8 cellular contexts compared by ENCODE assay signal in the genomic region with DNA sequence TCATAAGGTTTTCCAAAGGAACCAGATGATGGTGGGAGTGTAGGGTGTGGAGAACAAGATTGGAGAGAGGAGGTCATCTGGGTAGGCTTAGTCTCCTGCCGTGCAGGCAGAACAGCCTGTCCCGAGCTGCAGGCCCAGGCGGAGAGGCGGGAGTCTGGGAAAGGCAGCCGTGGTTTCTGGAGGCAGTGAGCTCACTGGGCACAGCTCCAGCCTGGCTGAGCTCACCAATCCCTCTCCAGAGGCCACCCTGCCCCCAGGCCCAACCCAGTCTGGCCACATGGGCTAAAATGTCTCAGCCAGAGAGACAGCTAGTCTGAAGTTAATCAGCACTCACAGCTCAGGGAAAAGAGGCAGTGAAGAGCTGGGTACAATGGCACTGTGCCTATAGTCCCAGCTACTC. TPM values are rescaled to one million over a fixed set of nuclear protein-coding genes. Genes with fewer than 3 reads are reported as not detected.
DNase-seq lines count a peak whose midpoint lies in the region; ATAC-seq, FAIRE-seq and TF ChIP-seq lines count a peak whose summit lies in the region.

No MANE protein-coding gene starts in this region.

- POLR2A ChIA-PET in CD4-positive, alpha-beta T cell (lab: Charles Lee) = no interaction called here

- peak overlapping the region; percentile 62 for H3K27ac ChIP-seq in brain microvascular endothelial cell
- peak overlapping the region; percentile 68 for H3K27ac ChIP-seq in keratinocyte (ENCODE audit: control insufficient read depth, insufficient read depth, low read length)
- peak overlapping the region; percentile 98 for H3K27ac ChIP-seq in stomach smooth muscle (ENCODE audit: low read length)
- no peak overlapping the region for H3K27ac ChIP-seq in CD4-positive, alpha-beta T cell (ENCODE audit: low read depth, low read length)

- CTCF ChIA-PET in CD4-positive, alpha-beta T cell (lab: Charles Lee) = no interaction called here

- peaks cover 2% of the 10 kb centered on the region for H3K9me1 ChIP-seq in keratinocyte (ENCODE audit: control insufficient read depth, extremely low read depth, insufficient read depth, low read length)

- H3K27ac Mint-ChIP-seq in CD4-positive, alpha-beta T cell = no peak overlapping the region

- H3K4me1 Mint-ChIP-seq in CD4-positive, alpha-beta T cell (ENCODE audit: low read depth) = no peaks in the 10 kb centered on the region

- H3K4me1 ChIP-seq in keratinocyte (ENCODE audit: control insufficient read depth, extremely low read depth, insufficient read depth, low read length) = peaks cover 19% of the 10 kb centered on the region
- H3K4me1 ChIP-seq in stomach smooth muscle (ENCODE audit: control insufficient read depth, insufficient read depth, low read length) = peaks cover 27% of the 10 kb centered on the region

- in situ Hi-C loops in brain microvascular endothelial cell (cut with HindIII; ENCODE audit: low pct_ligation_motif_present, low sequenced_read_pairs) = no loop called here

- no peaks in the 10 kb centered on the region for H3K9me3 Mint-ChIP-seq in CD4-positive, alpha-beta T cell

- dilution Hi-C loops in keratinocyte (cut with MboI; ENCODE audit: extremely low pct_ligation_motif_present, low sequenced_read_pairs) = no loop called here

- DNase-seq in HK-2 (ENCODE audit: unreplicated experiment) = peak; percentile 89
- DNase-seq in brain microvascular endothelial cell = peak; percentile 98
- DNase-seq in keratinocyte (ENCODE audit: low read depth, low spot score) = peak; percentile 73
- no peak for DNase-seq in OCI-M2 (lab: John Stamatoyannopoulos, UW; ENCODE audit: unreplicated experiment)
- DNase-seq in CD4-positive, alpha-beta T cell = no peak
- DNase-seq in NCI-H1105 treated with DMSO at 0.1 percent for 48 hours (lab: John Stamatoyannopoulos, UW) = no peak
- no peak for DNase-seq in NCI-H510A treated with DMSO at 0.1 percent for 48 hours (lab: John Stamatoyannopoulos, UW)

- peak overlapping the region; percentile 74 for H3K4me2 ChIP-seq in keratinocyte (ENCODE audit: control insufficient read depth, extremely low read depth, insufficient read depth, low read depth, low read length)

- no peak overlapping the region for H3K4me3 ChIP-seq in brain microvascular endothelial cell (ENCODE audit: low read depth, low read length)
- no peak overlapping the region for H3K4me3 ChIP-seq in keratinocyte (ENCODE audit: control insufficient read depth in 2 of 3, extremely low read depth in 1 of 3, insufficient read depth in 2 of 3, low read depth in 1 of 3, low read length in 3 of 3)
- H3K4me3 ChIP-seq in stomach smooth muscle (ENCODE audit: low read length in 2 of 2) = peak overlapping the region in 1 of 2 donors; percentile 57

- ATAC-seq in CD4-positive, alpha-beta T cell (ENCODE audit: poor library complexity) = no peak

- no peaks in the 10 kb centered on the region for H4K20me1 ChIP-seq in keratinocyte (ENCODE audit: control insufficient read depth, extremely low read depth, insufficient read depth, low read length)

- H3K27me3 Mint-ChIP-seq in CD4-positive, alpha-beta T cell = no peaks in the 10 kb centered on the region

- H3K4me3 Mint-ChIP-seq in CD4-positive, alpha-beta T cell = no peak overlapping the region

- H3K27me3 ChIP-seq in brain microvascular endothelial cell (replicated peaks) = no peaks in the 10 kb centered on the region
- H3K27me3 ChIP-seq in keratinocyte (ENCODE audit: control insufficient read depth, extremely low read depth, insufficient read depth, low read length) = no peaks in the 10 kb centered on the region
- no peaks in the 10 kb centered on the region for H3K27me3 ChIP-seq in stomach smooth muscle (ENCODE audit: control insufficient read depth in 1 of 2, insufficient read depth in 2 of 2, low read length in 2 of 2)
- H3K27me3 ChIP-seq in CD4-positive, alpha-beta T cell (ENCODE audit: control insufficient read depth, insufficient read depth, low read length) = no peaks in the 10 kb centered on the region

- TF ChIP-seq CTCF in brain microvascular endothelial cell (IDR thresholded peaks at IDR 0.05; ENCODE audit: low read depth, low read length, missing control alignments) (no peak), keratinocyte (optimal IDR thresholded peaks at IDR 0.05 in 1 of 3, IDR thresholded peaks at IDR 0.05 in 1 of 3, conservative IDR thresholded peaks at IDR 0.05 in 1 of 3; ENCODE audit: extremely low read depth in 1 of 3, insufficient read depth in 2 of 3, low read length in 3 of 3) (no peak)
- TF ChIP-seq CTCF in CD4-positive, alpha-beta T cell (IDR thresholded peaks at IDR 0.05) = no peak

- FAIRE-seq in keratinocyte (lab: Jason Lieb, UNC) = peak; percentile 96

- intact Hi-C loops in CD4-positive, alpha-beta T cell (cut with DNase I, micrococcal nuclease) = no loop called here

- no peaks in the 10 kb centered on the region for H3K9me3 ChIP-seq in keratinocyte (ENCODE audit: control insufficient read depth, low read depth, low read length)
- no peaks in the 10 kb centered on the region for H3K9me3 ChIP-seq in stomach smooth muscle (ENCODE audit: control insufficient read depth in 2 of 2, low read length in 2 of 2)
- no peaks in the 10 kb centered on the region for H3K9me3 ChIP-seq in CD4-positive, alpha-beta T cell (ENCODE audit: control insufficient read depth, low read length)

- peaks cover 17% of the 10 kb centered on the region for H3K79me2 ChIP-seq in keratinocyte (ENCODE audit: control insufficient read depth, insufficient read depth, low read length)

- no peaks in the 10 kb centered on the region for H3K36me3 Mint-ChIP-seq in CD4-positive, alpha-beta T cell (ENCODE audit: low read depth)

- H3K36me3 ChIP-seq in brain microvascular endothelial cell (replicated peaks) (peaks cover 50% of the 10 kb centered on the region), keratinocyte (ENCODE audit: control insufficient read depth in 2 of 2, extremely low read depth in 1 of 2, insufficient read depth in 2 of 2, low read length in 2 of 2) (peaks cover 31 to 46% of the 10 kb centered on the region in 2 experiments), stomach smooth muscle (ENCODE audit: control insufficient read depth in 2 of 2, insufficient read depth in 2 of 2, low read length in 2 of 2) (peaks cover 40 to 41% of the 10 kb centered on the region in 2 donors)

- peak overlapping the region; percentile 46 for H2AFZ ChIP-seq in keratinocyte (ENCODE audit: control insufficient read depth, low read length)

- H3K9ac ChIP-seq in keratinocyte (ENCODE audit: control insufficient read depth, extremely low read depth, insufficient read depth, low read length) = peak overlapping the region; percentile 61
- peak overlapping the region; percentile 53 to 75 for H3K9ac ChIP-seq in stomach smooth muscle (ENCODE audit: low read length in 2 of 2)

RNA-seq across cellular contexts. Expression of gene P4HA2, which starts 12.3 kb away (rescaled TPM):
- polyA plus RNA-seq in keratinocyte = 93.6 to 158 TPM (median 112 TPM) in 3 replicates
- 34.6 TPM for polyA plus RNA-seq in keratinocyte (2011; ENCODE audit: low read depth)
- polyA plus RNA-seq in keratinocyte (2011; cell fraction: cytosol; rRNA removed) = 55.1 and 60.5 TPM in 2 replicates
- polyA plus RNA-seq in keratinocyte (2011; cell fraction: nucleus; rRNA removed) = 276 and 293 TPM in 2 replicates
- 64.5 and 83.7 TPM in 2 replicates for polyA plus RNA-seq in keratinocyte (2012; ENCODE audit: low replicate concordance)
- polyA minus RNA-seq in keratinocyte = 128 to 202 TPM (median 140 TPM) in 3 replicates
- 61.6 TPM for polyA minus RNA-seq in keratinocyte (2011; cell fraction: cytosol; rRNA and poly(A)+ RNA removed)
- polyA minus RNA-seq in keratinocyte (2011; cell fraction: nucleus; rRNA and poly(A)+ RNA removed) = 165 and 259 TPM in 2 replicates
- total RNA-seq in CD4-positive, alpha-beta T cell = not detected

RNA-seq across cellular contexts. Expression of gene PDLIM4, which starts 42.2 kb away (rescaled TPM):
- 38.3 to 81.8 TPM (median 79.3 TPM) in 3 replicates for polyA plus RNA-seq in keratinocyte
- 25.2 TPM for polyA plus RNA-seq in keratinocyte (2011; ENCODE audit: low read depth)
- polyA plus RNA-seq in keratinocyte (2011; cell fraction: cytosol; rRNA removed) = 78.0 and 173 TPM in 2 replicates
- 81.9 and 115 TPM in 2 replicates for polyA plus RNA-seq in keratinocyte (2011; cell fraction: nucleus; rRNA removed)
- 50.9 and 113 TPM in 2 replicates for polyA plus RNA-seq in keratinocyte (2012; ENCODE audit: low replicate concordance)
- polyA minus RNA-seq in keratinocyte = 44.2 to 86.3 TPM (median 59.6 TPM) in 3 replicates
- 134 TPM for polyA minus RNA-seq in keratinocyte (2011; cell fraction: cytosol; rRNA and poly(A)+ RNA removed)
- polyA minus RNA-seq in keratinocyte (2011; cell fraction: nucleus; rRNA and poly(A)+ RNA removed) = 36.9 and 40.3 TPM in 2 replicates
- total RNA-seq in CD4-positive, alpha-beta T cell = not detected

Comparison
In these comparisons a context has a peak if more than half of its experiments do, and no peak if none do; other contexts are left out.
1. DNase-seq: peak in HK-2 (single experiment), brain microvascular endothelial cell (single experiment) and keratinocyte (single experiment); none in OCI-M2 (single experiment), CD4-positive, alpha-beta T cell (0 of 10), NCI-H1105 treated with DMSO at 0.1 percent for 48 hours (single experiment) and NCI-H510A treated with DMSO at 0.1 percent for 48 hours (single experiment).